ENCODE assay signal across 1 cellular context in the genomic region with DNA sequence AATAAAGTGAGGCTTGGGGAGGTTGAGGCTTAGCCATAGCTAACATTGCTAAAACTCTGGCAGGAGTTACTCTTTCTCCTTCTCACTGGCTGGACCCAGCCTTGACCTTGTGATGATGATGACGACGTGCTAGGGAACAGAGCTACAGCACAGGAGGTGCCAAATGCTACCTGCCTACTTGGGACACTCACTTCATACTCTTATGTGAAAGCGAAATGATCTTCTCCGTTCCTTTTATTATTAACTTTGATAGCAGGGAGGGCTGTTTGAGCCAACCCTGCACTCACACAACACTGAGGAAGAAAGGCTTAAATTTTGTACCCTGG.
TF ChIP-seq lines count a peak whose summit lies in the region.

No MANE protein-coding gene starts in this region.

TF ChIP-seq in SK-N-SH, 30 proteins besides CTCF, POLR2A, EP300 and RAD21 (continued from another document):
- TF ChIP-seq USF1 (IDR thresholded peaks at IDR 0.05; ENCODE audit: borderline replicate concordance, low read depth) = no peak
- TF ChIP-seq POLR2AphosphoS5 (IDR thresholded peaks at IDR 0.05; ENCODE audit: low read depth, low read length) = no peak
- TF ChIP-seq EZH2phosphoT487 (IDR thresholded peaks at IDR 0.05; ENCODE audit: borderline replicate concordance, low read depth) = no peak
- TF ChIP-seq ELF1 (IDR thresholded peaks at IDR 0.05) = no peak
- no peak for TF ChIP-seq NFIC (IDR thresholded peaks at IDR 0.05; ENCODE audit: borderline replicate concordance)
- TF ChIP-seq JUND (IDR thresholded peaks at IDR 0.05) = no peak
- no peak for TF ChIP-seq RXRA (IDR thresholded peaks at IDR 0.05; ENCODE audit: borderline replicate concordance, low read depth)
